30 cellular contexts compared by ENCODE assay signal in genomic region chr10:116185199-116185598, GRCh38.
"Had no signal": no experiment of that assay in that cellular context is flagged by ENCODE, and none has a peak within 500 bp of the region (broad histone marks: within the 10 kb centered on the region; RNA-seq: fewer than 3 reads in every experiment).

No MANE protein-coding gene starts in this region.

- H3K27ac Mint-ChIP-seq: activated CD4-positive, alpha-beta memory T cell treated with anti-CD3 and anti-CD28 coated beads for 36 hours; activated CD4-positive, alpha-beta T cell treated with anti-CD3 and anti-CD28 coated beads for 36 hours; activated CD4-positive, alpha-beta T cell treated with anti-CD3 and anti-CD28 coated beads, Interleukin-2, amount 10 ng/mL, durations not matched to agents 24 days and 14 days; activated CD8-positive, alpha-beta memory T cell treated with anti-CD3 and anti-CD28 coated beads, Interleukin-2, amount 10 ng/mL, durations not matched to agents 7 days and 5 days; activated CD8-positive, alpha-beta T cell treated with anti-CD3 and anti-CD28 coated beads, Interleukin-2, amount 10 ng/mL, durations not matched to agents 7 days and 5 days; activated naive CD4-positive, alpha-beta T cell treated with anti-CD3 and anti-CD28 coated beads for 36 hours; activated naive CD8-positive, alpha-beta T cell; activated T-helper 1 cell treated with anti-CD3 and anti-CD28 coated beads, Interleukin-12 subunit alpha, Interleukin-12 subunit beta, Interleukin-2, Interleukin-4 antibody, amounts not matched to agents 30 ng/mL and 10 ng/mL and 1 ng/mL, durations not matched to agents 14 hours and 24 hours and 36 hours; activated T-helper 2 cell treated with anti-CD3 and anti-CD28 coated beads, Interferon-gamma antibody, Interleukin-2, Interleukin-4, amounts not matched to agents 10 μg/mL and 5 μg/mL and 100 μg/mL, durations not matched to agents 14 hours and 24 hours and 36 hours; dendritic cell treated with granulocyte-macrophage colony-stimulating factor and Interleukin-4, amounts not matched to agents 40 ng/mL and 50 ng/mL, for 4 days; endodermal cell; T-helper 17 cell; T-helper 2 cell treated with Interferon-gamma antibody and Interleukin-4, amounts not matched to agents 5 μg/mL and 100 μg/mL, for 36 hours had no signal

- H3K27me3 ChIP-seq: brain microvascular endothelial cell had no signal

- H3K4me3 Mint-ChIP-seq: activated CD4-positive, alpha-beta memory T cell treated with anti-CD3 and anti-CD28 coated beads for 36 hours; activated CD4-positive, alpha-beta T cell treated with anti-CD3 and anti-CD28 coated beads for 36 hours; activated CD4-positive, alpha-beta T cell treated with anti-CD3 and anti-CD28 coated beads, Interleukin-2, amount 10 ng/mL, durations not matched to agents 24 days and 14 days; activated CD8-positive, alpha-beta memory T cell treated with anti-CD3 and anti-CD28 coated beads, Interleukin-2, amount 10 ng/mL, durations not matched to agents 7 days and 5 days; activated CD8-positive, alpha-beta T cell treated with anti-CD3 and anti-CD28 coated beads, Interleukin-2, amount 10 ng/mL, durations not matched to agents 7 days and 5 days; activated naive CD4-positive, alpha-beta T cell treated with anti-CD3 and anti-CD28 coated beads for 36 hours; activated naive CD8-positive, alpha-beta T cell; activated T-helper 1 cell treated with anti-CD3 and anti-CD28 coated beads, Interleukin-12 subunit alpha, Interleukin-12 subunit beta, Interleukin-2, Interleukin-4 antibody, amounts not matched to agents 30 ng/mL and 10 ng/mL and 1 ng/mL, durations not matched to agents 14 hours and 24 hours and 36 hours; central memory CD8-positive, alpha-beta T cell; dendritic cell treated with granulocyte-macrophage colony-stimulating factor and Interleukin-4, amounts not matched to agents 40 ng/mL and 50 ng/mL, for 4 days; endodermal cell; T-helper 17 cell; T-helper 2 cell treated with Interferon-gamma antibody and Interleukin-4, amounts not matched to agents 5 μg/mL and 100 μg/mL, for 36 hours had no signal

- H3K4me3 ChIP-seq: coronary artery, dorsolateral prefrontal cortex had no signal

- DNase-seq: activated CD4-positive, alpha-beta memory T cell treated with anti-CD3 and anti-CD28 coated beads for 36 hours; activated CD4-positive, alpha-beta T cell treated with anti-CD3 and anti-CD28 coated beads for 36 hours; activated CD4-positive, alpha-beta T cell treated with anti-CD3 and anti-CD28 coated beads, Interleukin-2, amount 10 ng/mL, durations not matched to agents 24 days and 14 days; activated CD4-positive, CD25-positive, alpha-beta regulatory T cell; activated CD4-positive, CD25-positive, alpha-beta regulatory T cell treated with anti-CD3 and anti-CD28 coated beads, Interleukin-2, amount 50 U/mL, for 72 hours; activated CD8-positive, alpha-beta memory T cell treated with anti-CD3 and anti-CD28 coated beads, Interleukin-2, amount 10 ng/mL, durations not matched to agents 7 days and 5 days; activated CD8-positive, alpha-beta memory T cell treated with anti-CD3 and anti-CD28 coated beads, Interleukin-2, amount 50 U/mL, for 4 hours; activated CD8-positive, alpha-beta T cell treated with anti-CD3 and anti-CD28 coated beads, Interleukin-2, amount 10 ng/mL, durations not matched to agents 7 days and 5 days; activated effector memory CD4-positive, alpha-beta T cell treated with anti-CD3 and anti-CD28 coated beads, Interleukin-2, amount 50 U/mL, for 16 hours; activated naive CD4-positive, alpha-beta T cell treated with anti-CD3 and anti-CD28 coated beads for 36 hours; activated T-cell treated with anti-CD3 and anti-CD28 coated beads, Interleukin-2, amount 50 U/mL, for 1 hour; activated T-cell treated with anti-CD3 and anti-CD28 coated beads, Interleukin-2, amount 50 U/mL, for 48 hours; amniotic stem cell; anterior cingulate cortex; brain microvascular endothelial cell; dorsolateral prefrontal cortex; effector memory CD4-positive, alpha-beta T cell; endodermal cell; foreskin fibroblast; T-helper 1 cell; T-helper 17 cell; T1000 had no signal

- ATAC-seq: activated CD4-positive, alpha-beta T cell treated with anti-CD3 and anti-CD28 coated beads for 36 hours; activated CD8-positive, alpha-beta memory T cell treated with anti-CD3 and anti-CD28 coated beads, Interleukin-2, amount 10 ng/mL, durations not matched to agents 7 days and 5 days; activated CD8-positive, alpha-beta T cell treated with anti-CD3 and anti-CD28 coated beads, Interleukin-2, amount 10 ng/mL, durations not matched to agents 7 days and 5 days; esophagus mucosa; T-helper 17 cell had no signal

- H3K4me1 Mint-ChIP-seq: activated CD4-positive, alpha-beta T cell treated with anti-CD3 and anti-CD28 coated beads for 36 hours; activated CD4-positive, alpha-beta T cell treated with anti-CD3 and anti-CD28 coated beads, Interleukin-2, amount 10 ng/mL, durations not matched to agents 24 days and 14 days; activated CD8-positive, alpha-beta memory T cell treated with anti-CD3 and anti-CD28 coated beads, Interleukin-2, amount 10 ng/mL, durations not matched to agents 7 days and 5 days; central memory CD8-positive, alpha-beta T cell; endodermal cell; T-helper 17 cell had no signal

- H3K27ac ChIP-seq: brain microvascular endothelial cell, coronary artery, dorsolateral prefrontal cortex had no signal

- H3K27me3 Mint-ChIP-seq: activated CD4-positive, alpha-beta memory T cell treated with anti-CD3 and anti-CD28 coated beads for 36 hours; activated CD4-positive, alpha-beta T cell treated with anti-CD3 and anti-CD28 coated beads for 36 hours; activated CD4-positive, alpha-beta T cell treated with anti-CD3 and anti-CD28 coated beads, Interleukin-2, amount 10 ng/mL, durations not matched to agents 24 days and 14 days; activated CD8-positive, alpha-beta memory T cell treated with anti-CD3 and anti-CD28 coated beads, Interleukin-2, amount 10 ng/mL, durations not matched to agents 7 days and 5 days; activated naive CD8-positive, alpha-beta T cell; central memory CD8-positive, alpha-beta T cell; dendritic cell treated with granulocyte-macrophage colony-stimulating factor and Interleukin-4, amounts not matched to agents 40 ng/mL and 50 ng/mL, for 4 days; T-helper 17 cell had no signal

- H3K36me3 ChIP-seq: brain microvascular endothelial cell had no signal

- H3K36me3 Mint-ChIP-seq: activated CD4-positive, alpha-beta memory T cell treated with anti-CD3 and anti-CD28 coated beads for 36 hours; activated CD8-positive, alpha-beta memory T cell treated with anti-CD3 and anti-CD28 coated beads, Interleukin-2, amount 10 ng/mL, durations not matched to agents 7 days and 5 days; activated naive CD8-positive, alpha-beta T cell had no signal

- H3K9me3 Mint-ChIP-seq: activated CD4-positive, alpha-beta memory T cell treated with anti-CD3 and anti-CD28 coated beads for 36 hours; activated CD4-positive, alpha-beta T cell treated with anti-CD3 and anti-CD28 coated beads, Interleukin-2, amount 10 ng/mL, durations not matched to agents 24 days and 14 days; activated naive CD4-positive, alpha-beta T cell treated with anti-CD3 and anti-CD28 coated beads for 36 hours; activated T-helper 1 cell treated with anti-CD3 and anti-CD28 coated beads, Interleukin-12 subunit alpha, Interleukin-12 subunit beta, Interleukin-2, Interleukin-4 antibody, amounts not matched to agents 30 ng/mL and 10 ng/mL and 1 ng/mL, durations not matched to agents 14 hours and 24 hours and 36 hours; activated T-helper 2 cell treated with anti-CD3 and anti-CD28 coated beads, Interferon-gamma antibody, Interleukin-2, Interleukin-4, amounts not matched to agents 10 μg/mL and 5 μg/mL and 100 μg/mL, durations not matched to agents 14 hours and 24 hours and 36 hours; central memory CD8-positive, alpha-beta T cell; dendritic cell treated with granulocyte-macrophage colony-stimulating factor and Interleukin-4, amounts not matched to agents 40 ng/mL and 50 ng/mL, for 4 days; endodermal cell; T-helper 2 cell treated with Interferon-gamma antibody and Interleukin-4, amounts not matched to agents 5 μg/mL and 100 μg/mL, for 36 hours had no signal
